25 cellular contexts compared by ENCODE assay signal in genomic region chr1:227391871-227392270, GRCh38.
"Had no signal": no experiment of that assay in that cellular context is flagged by ENCODE, and none has a peak within 500 bp of the region (broad histone marks: within the 10 kb centered on the region; RNA-seq: fewer than 3 reads in every experiment).

No MANE protein-coding gene starts in this region.

- H3K9me3 ChIP-seq: ascending aorta, body of pancreas, Peyer's patch, SJCRH30 had no signal

- H3K4me1 ChIP-seq: ascending aorta, body of pancreas, Peyer's patch had no signal

- ATAC-seq: activated CD8-positive, alpha-beta memory T cell treated with anti-CD3 and anti-CD28 coated beads, Interleukin-2, amount 10 ng/mL, durations not matched to agents 7 days and 5 days; body of pancreas; T-helper 17 cell had no signal

- H3K27ac ChIP-seq: ascending aorta, body of pancreas, Peyer's patch, RWPE1, SJCRH30 had no signal

- H3K4me3 ChIP-seq: ascending aorta, body of pancreas, Peyer's patch, SJCRH30 had no signal

- H3K27me3 ChIP-seq: ascending aorta, body of pancreas, Peyer's patch, SJCRH30 had no signal

- DNase-seq: activated B cell treated with CpG ODN at 0.5 μM for 24 hours; activated CD4-positive, alpha-beta T cell treated with anti-CD3 and anti-CD28 coated beads for 1 hour; activated CD4-positive, alpha-beta T cell treated with anti-CD3 and anti-CD28 coated beads, Interleukin-2, amount 10 ng/mL, durations not matched to agents 24 days and 14 days; activated CD4-positive, alpha-beta T cell treated with anti-CD3 and anti-CD28 coated beads, Interleukin-2, amount 50 U/mL, for 48 hours; activated CD8-positive, alpha-beta memory T cell treated with anti-CD3 and anti-CD28 coated beads, Interleukin-2, amount 10 ng/mL, durations not matched to agents 7 days and 5 days; activated effector memory CD4-positive, alpha-beta T cell treated with Interleukin-2 at 50 U/mL for 16 hours; activated naive CD4-positive, alpha-beta T cell; activated T-cell treated with anti-CD3 and anti-CD28 coated beads, Interleukin-2, amount 50 U/mL, for 24 hours; body of pancreas; central memory CD4-positive, alpha-beta T cell; NCI-H1092; NCI-H1417; NCI-H1930; NCI-H2107; NCI-H2171 treated with DMSO at 0.1 percent for 48 hours; NCI-H226; NCI-H69; NK-92 treated with Interleukin-12 subunit alpha and Interleukin-12 subunit beta, amount 100 ng/mL, for 24 hours; Peyer's patch; Right ventricle myocardium superior; SJCRH30; T-helper 17 cell; T-helper 9 cell had no signal

- H3K36me3 ChIP-seq: ascending aorta, Peyer's patch, SJCRH30 had no signal
